Comparison of ENCODE assay signal across 44 cellular contexts in the genomic region with DNA sequence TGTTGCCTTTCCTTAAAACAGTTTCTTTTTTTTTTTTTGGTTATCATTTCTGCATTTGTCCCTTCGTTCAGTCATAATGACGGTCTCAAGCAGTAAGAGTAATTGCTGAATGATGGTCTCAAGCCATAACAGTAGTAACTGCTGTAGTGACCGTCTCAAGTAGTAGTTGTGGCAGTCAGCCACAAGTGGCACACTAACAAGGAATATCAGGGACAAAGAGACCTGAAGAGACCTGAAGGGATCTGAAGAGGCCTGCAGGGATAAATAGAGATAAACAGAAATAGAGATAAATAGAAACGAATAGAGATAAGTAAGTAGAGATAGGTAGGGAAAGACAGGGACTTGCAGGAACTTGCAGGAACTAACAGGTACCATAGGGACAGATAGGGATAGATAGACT. TPM values are rescaled to one million over a fixed set of nuclear protein-coding genes. Genes with fewer than 3 reads are reported as not detected.
"Had no signal": no experiment of that assay in that cellular context is flagged by ENCODE, and none has a peak within 500 bp of the region (broad histone marks: within the 10 kb centered on the region; RNA-seq: fewer than 3 reads in every experiment).

No MANE protein-coding gene starts in this region.

- H3K27ac Mint-ChIP-seq: activated naive CD4-positive, alpha-beta T cell treated with anti-CD3 and anti-CD28 coated beads for 36 hours; activated naive CD4-positive, alpha-beta T cell treated with anti-CD3 and anti-CD28 coated beads, Interleukin-2, amount 10 ng/mL, durations not matched to agents 7 days and 5 days; activated naive CD4-positive, alpha-beta T cell treated with anti-CD3 and anti-CD28 coated beads, Interleukin-2, amount 50 U/mL, for 24 hours; activated naive CD4-positive, alpha-beta T cell treated with anti-CD3 and anti-CD28 coated beads, Interleukin-2, amount 50 U/mL, for 72 hours; activated naive CD8-positive, alpha-beta T cell; activated naive CD8-positive, alpha-beta T cell treated with anti-CD3 and anti-CD28 coated beads for 36 hours; activated naive CD8-positive, alpha-beta T cell treated with anti-CD3 and anti-CD28 coated beads, Interleukin-2, amount 10 ng/mL, durations not matched to agents 7 days and 5 days; activated naive CD8-positive, alpha-beta T cell treated with anti-CD3 and anti-CD28 coated beads, Interleukin-2, amount 50 U/mL, for 24 hours; activated T-cell treated with anti-CD3 and anti-CD28 coated beads, Interleukin-2, amount 50 U/mL, for 24 hours; activated T-cell treated with anti-CD3 and anti-CD28 coated beads, Interleukin-2, amount 50 U/mL, for 72 hours; activated T-helper 1 cell treated with anti-CD3 and anti-CD28 coated beads, Interleukin-12 subunit alpha, Interleukin-12 subunit beta, Interleukin-2, Interleukin-4 antibody, amounts not matched to agents 30 ng/mL and 10 ng/mL and 1 ng/mL, durations not matched to agents 14 hours and 24 hours and 36 hours; activated T-helper 17 cell treated with anti-CD3 and anti-CD28 coated beads, Interleukin-2, amount 50 U/mL, for 72 hours; activated T-helper 2 cell treated with anti-CD3 and anti-CD28 coated beads, Interferon-gamma antibody, Interleukin-2, Interleukin-4, amounts not matched to agents 10 μg/mL and 5 μg/mL and 100 μg/mL, durations not matched to agents 14 hours and 24 hours and 36 hours; brain had no signal

- DNase-seq: activated effector memory CD4-positive, alpha-beta T cell treated with anti-CD3 and anti-CD28 coated beads, Interleukin-2, amount 50 U/mL, for 16 hours; activated effector memory CD4-positive, alpha-beta T cell treated with Interleukin-2 at 50 U/mL for 16 hours; activated gamma-delta T cell; activated gamma-delta T cell treated with Interleukin-2 at 50 U/mL for 16 hours; activated naive CD4-positive, alpha-beta T cell; activated naive CD4-positive, alpha-beta T cell treated with anti-CD3 and anti-CD28 coated beads for 36 hours; activated naive CD4-positive, alpha-beta T cell treated with anti-CD3 and anti-CD28 coated beads, Interleukin-2, amount 10 ng/mL, durations not matched to agents 7 days and 5 days; activated naive CD4-positive, alpha-beta T cell treated with anti-CD3 and anti-CD28 coated beads, Interleukin-2, amount 50 U/mL, for 16 hours; activated naive CD4-positive, alpha-beta T cell treated with Interleukin-2 at 50 U/mL for 16 hours; activated naive CD8-positive, alpha-beta T cell treated with anti-CD3 and anti-CD28 coated beads for 36 hours; activated naive CD8-positive, alpha-beta T cell treated with anti-CD3 and anti-CD28 coated beads, Interleukin-2, amount 10 ng/mL, durations not matched to agents 7 days and 5 days; activated naive CD8-positive, alpha-beta T cell treated with anti-CD3 and anti-CD28 coated beads, Interleukin-2, amount 50 U/mL, for 24 hours; activated T-cell treated with anti-CD3 and anti-CD28 coated beads, Interleukin-2, amount 50 U/mL, for 1 hour; activated T-cell treated with anti-CD3 and anti-CD28 coated beads, Interleukin-2, amount 50 U/mL, for 24 hours; activated T-cell treated with anti-CD3 and anti-CD28 coated beads, Interleukin-2, amount 50 U/mL, for 4 hours; activated T-cell treated with anti-CD3 and anti-CD28 coated beads, Interleukin-2, amount 50 U/mL, for 48 hours; activated T-cell treated with anti-CD3 and anti-CD28 coated beads, Interleukin-2, amount 50 U/mL, for 72 hours; adrenal gland; amniotic stem cell; amygdala; anterior cingulate cortex; aorta; body of pancreas; brain microvascular endothelial cell; caudate nucleus; central memory CD4-positive, alpha-beta T cell; cerebellar nuclear complex had no signal

- H3K27me3 Mint-ChIP-seq: activated naive CD4-positive, alpha-beta T cell treated with anti-CD3 and anti-CD28 coated beads, Interleukin-2, amount 10 ng/mL, durations not matched to agents 7 days and 5 days had no signal

- H3K4me3 ChIP-seq: adrenal gland, ascending aorta, body of pancreas, breast epithelium, cardiac muscle cell had no signal

- H3K9me3 ChIP-seq: adrenal gland, ascending aorta, body of pancreas had no signal

- H3K4me1 Mint-ChIP-seq: activated naive CD4-positive, alpha-beta T cell treated with anti-CD3 and anti-CD28 coated beads, Interleukin-2, amount 10 ng/mL, durations not matched to agents 7 days and 5 days; activated naive CD4-positive, alpha-beta T cell treated with anti-CD3 and anti-CD28 coated beads, Interleukin-2, amount 50 U/mL, for 24 hours; activated naive CD8-positive, alpha-beta T cell treated with anti-CD3 and anti-CD28 coated beads for 36 hours; activated naive CD8-positive, alpha-beta T cell treated with anti-CD3 and anti-CD28 coated beads, Interleukin-2, amount 10 ng/mL, durations not matched to agents 7 days and 5 days; activated naive CD8-positive, alpha-beta T cell treated with anti-CD3 and anti-CD28 coated beads, Interleukin-2, amount 50 U/mL, for 24 hours; activated T-helper 17 cell treated with anti-CD3 and anti-CD28 coated beads, Interleukin-2, amount 50 U/mL, for 72 hours; brain; central memory CD8-positive, alpha-beta T cell had no signal

- H3K27me3 ChIP-seq: adrenal gland, ascending aorta, body of pancreas, brain microvascular endothelial cell, breast epithelium had no signal

- H3K36me3 ChIP-seq: adrenal gland, ascending aorta, brain microvascular endothelial cell, breast epithelium, cardiac muscle cell had no signal

- H3K4me3 Mint-ChIP-seq: activated naive CD4-positive, alpha-beta T cell treated with anti-CD3 and anti-CD28 coated beads for 36 hours; activated naive CD4-positive, alpha-beta T cell treated with anti-CD3 and anti-CD28 coated beads, Interleukin-2, amount 10 ng/mL, durations not matched to agents 7 days and 5 days; activated naive CD4-positive, alpha-beta T cell treated with anti-CD3 and anti-CD28 coated beads, Interleukin-2, amount 50 U/mL, for 24 hours; activated naive CD8-positive, alpha-beta T cell; activated naive CD8-positive, alpha-beta T cell treated with anti-CD3 and anti-CD28 coated beads for 36 hours; activated naive CD8-positive, alpha-beta T cell treated with anti-CD3 and anti-CD28 coated beads, Interleukin-2, amount 10 ng/mL, durations not matched to agents 7 days and 5 days; activated naive CD8-positive, alpha-beta T cell treated with anti-CD3 and anti-CD28 coated beads, Interleukin-2, amount 50 U/mL, for 24 hours; activated T-cell treated with anti-CD3 and anti-CD28 coated beads, Interleukin-2, amount 50 U/mL, for 24 hours; activated T-cell treated with anti-CD3 and anti-CD28 coated beads, Interleukin-2, amount 50 U/mL, for 4 hours; activated T-cell treated with anti-CD3 and anti-CD28 coated beads, Interleukin-2, amount 50 U/mL, for 72 hours; activated T-helper 1 cell treated with anti-CD3 and anti-CD28 coated beads, Interleukin-12 subunit alpha, Interleukin-12 subunit beta, Interleukin-2, Interleukin-4 antibody, amounts not matched to agents 30 ng/mL and 10 ng/mL and 1 ng/mL, durations not matched to agents 14 hours and 24 hours and 36 hours; activated T-helper 17 cell treated with anti-CD3 and anti-CD28 coated beads, Interleukin-2, amount 50 U/mL, for 72 hours; brain; central memory CD8-positive, alpha-beta T cell had no signal

- H3K9me3 Mint-ChIP-seq: activated naive CD4-positive, alpha-beta T cell treated with anti-CD3 and anti-CD28 coated beads for 36 hours; activated naive CD4-positive, alpha-beta T cell treated with anti-CD3 and anti-CD28 coated beads, Interleukin-2, amount 10 ng/mL, durations not matched to agents 7 days and 5 days; activated naive CD4-positive, alpha-beta T cell treated with anti-CD3 and anti-CD28 coated beads, Interleukin-2, amount 50 U/mL, for 24 hours; activated naive CD8-positive, alpha-beta T cell treated with anti-CD3 and anti-CD28 coated beads, Interleukin-2, amount 10 ng/mL, durations not matched to agents 7 days and 5 days; activated naive CD8-positive, alpha-beta T cell treated with anti-CD3 and anti-CD28 coated beads, Interleukin-2, amount 50 U/mL, for 24 hours; activated T-cell treated with anti-CD3 and anti-CD28 coated beads, Interleukin-2, amount 50 U/mL, for 24 hours; activated T-helper 1 cell treated with anti-CD3 and anti-CD28 coated beads, Interleukin-12 subunit alpha, Interleukin-12 subunit beta, Interleukin-2, Interleukin-4 antibody, amounts not matched to agents 30 ng/mL and 10 ng/mL and 1 ng/mL, durations not matched to agents 14 hours and 24 hours and 36 hours; activated T-helper 17 cell treated with anti-CD3 and anti-CD28 coated beads, Interleukin-2, amount 50 U/mL, for 72 hours; activated T-helper 2 cell treated with anti-CD3 and anti-CD28 coated beads, Interferon-gamma antibody, Interleukin-2, Interleukin-4, amounts not matched to agents 10 μg/mL and 5 μg/mL and 100 μg/mL, durations not matched to agents 14 hours and 24 hours and 36 hours; central memory CD8-positive, alpha-beta T cell had no signal

- H3K4me1 ChIP-seq: adrenal gland, ascending aorta, body of pancreas, breast epithelium had no signal

- H3K36me3 Mint-ChIP-seq: activated naive CD4-positive, alpha-beta T cell treated with anti-CD3 and anti-CD28 coated beads, Interleukin-2, amount 10 ng/mL, durations not matched to agents 7 days and 5 days; activated naive CD4-positive, alpha-beta T cell treated with anti-CD3 and anti-CD28 coated beads, Interleukin-2, amount 50 U/mL, for 24 hours; activated naive CD4-positive, alpha-beta T cell treated with anti-CD3 and anti-CD28 coated beads, Interleukin-2, amount 50 U/mL, for 72 hours; activated naive CD8-positive, alpha-beta T cell; activated naive CD8-positive, alpha-beta T cell treated with anti-CD3 and anti-CD28 coated beads for 36 hours; activated naive CD8-positive, alpha-beta T cell treated with anti-CD3 and anti-CD28 coated beads, Interleukin-2, amount 10 ng/mL, durations not matched to agents 7 days and 5 days; brain had no signal

- H3K27ac ChIP-seq: adrenal gland, ascending aorta, body of pancreas, brain microvascular endothelial cell, breast epithelium, cardiac muscle cell had no signal

RNA-seq across cellular contexts. Expression of a gene that starts 42.7 kb away (rescaled TPM):
- total RNA-seq: activated naive CD4-positive, alpha-beta T cell treated with anti-CD3 and anti-CD28 coated beads for 36 hours; activated naive CD4-positive, alpha-beta T cell treated with anti-CD3 and anti-CD28 coated beads, Interleukin-2, amount 50 U/mL, for 72 hours; activated naive CD8-positive, alpha-beta T cell treated with anti-CD3 and anti-CD28 coated beads for 36 hours; activated naive CD8-positive, alpha-beta T cell treated with anti-CD3 and anti-CD28 coated beads, Interleukin-2, amount 10 ng/mL, durations not matched to agents 7 days and 5 days; activated T-cell treated with anti-CD3 and anti-CD28 coated beads, Interleukin-2, amount 50 U/mL, for 4 hours; activated T-cell treated with anti-CD3 and anti-CD28 coated beads, Interleukin-2, amount 50 U/mL, for 72 hours; activated T-helper 1 cell treated with anti-CD3 and anti-CD28 coated beads, Interleukin-12 subunit alpha, Interleukin-12 subunit beta, Interleukin-2, Interleukin-4 antibody, amounts not matched to agents 30 ng/mL and 10 ng/mL and 1 ng/mL, durations not matched to agents 14 hours and 24 hours and 36 hours; activated T-helper 17 cell treated with anti-CD3 and anti-CD28 coated beads, Interleukin-2, amount 50 U/mL, for 72 hours; activated T-helper 2 cell treated with anti-CD3 and anti-CD28 coated beads, Interferon-gamma antibody, Interleukin-2, Interleukin-4, amounts not matched to agents 10 μg/mL and 5 μg/mL and 100 μg/mL, durations not matched to agents 14 hours and 24 hours and 36 hours; adrenal gland; aorta; ascending aorta; astrocyte; body of pancreas; breast epithelium; bronchial epithelial cell; cardiac muscle cell; cardiac septum; cerebellum; chondrocyte had no signal
- polyA plus RNA-seq: adipose tissue, adrenal gland, aorta, cardiac muscle cell had no signal
